22 cellular contexts compared by ENCODE assay signal in genomic region chr4:26736621-26737020, GRCh38.
DNase-seq lines count a peak whose midpoint lies in the region; ATAC-seq, FAIRE-seq and TF ChIP-seq lines count a peak whose summit lies in the region.
"Had no signal": no experiment of that assay in that cellular context is flagged by ENCODE, and none has a peak within 500 bp of the region (broad histone marks: within the 10 kb centered on the region; RNA-seq: fewer than 3 reads in every experiment).

No MANE protein-coding gene starts in this region.

- TF ChIP-seq POLR2A in endothelial cell of umbilical vein (IDR thresholded peaks at IDR 0.05; ENCODE audit: low read depth, low read length) = no peak

- peak; percentile 42 for DNase-seq in H4 (ENCODE audit: low spot score)
- peak; percentile 71 for DNase-seq in Karpas-422
- DNase-seq in endothelial cell of umbilical vein (ENCODE audit: low read depth, low spot score) = no peak
- DNase-seq in mesendoderm = peak; percentile 34
- DNase-seq in left ventricle myocardium inferior = no peak
- DNase-seq in anterior cingulate cortex (lab: John Stamatoyannopoulos, UW) = no peak
- DNase-seq: activated CD8-positive, alpha-beta T cell treated with anti-CD3 and anti-CD28 coated beads, Interleukin-2, amount 10 ng/mL, durations not matched to agents 7 days and 5 days; activated gamma-delta T cell; CD4-positive, alpha-beta T cell; endodermal cell; left ventricle myocardium superior; NCI-H146; NCI-H2171 treated with DMSO at 0.1 percent for 48 hours; NCI-H69; sigmoid colon; stimulated activated naive B cell treated with anti-CD40 and anti-IgM and Interleukin-4, amounts not matched to agents 10 μg/mL and 1 μg/mL and 100 μg/mL, for 72 hours; SW 1271; uterus had no signal

- H3K27me3 ChIP-seq in Karpas-422 (ENCODE audit: low read length) = no peaks in the 10 kb centered on the region
- H3K27me3 ChIP-seq in endothelial cell of umbilical vein (ENCODE audit: control insufficient read depth in 2 of 2, insufficient read depth in 2 of 2, low read length in 2 of 2) = no peaks in the 10 kb centered on the region
- no peaks in the 10 kb centered on the region for H3K27me3 ChIP-seq in mesendoderm (ENCODE audit: insufficient read depth, low read length, poor library complexity)
- H3K27me3 ChIP-seq in left ventricle myocardium inferior (ENCODE audit: low read depth) = no peaks in the 10 kb centered on the region
- H3K27me3 ChIP-seq: breast epithelium, sigmoid colon, uterus had no signal

- H4K20me1 ChIP-seq in Karpas-422 (ENCODE audit: insufficient read depth, low read depth, low read length) (no peaks in the 10 kb centered on the region), endothelial cell of umbilical vein (replicated peaks; ENCODE audit: control insufficient read depth, extremely low read depth, insufficient read depth, low read length) (no peaks in the 10 kb centered on the region)

- no CpG with 5 or more reads among the region's 1 CpG for WGBS in mesendoderm (ENCODE audit: extremely low coverage, insufficient coverage, low lambda C conversion rate)

- dilution Hi-C loops in endothelial cell of umbilical vein (cut with MboI; ENCODE audit: extremely low pct_ligation_motif_present, low sequenced_read_pairs) = no loop called here

- H2BK15ac ChIP-seq in mesendoderm (replicated peaks; ENCODE audit: low read depth) = no peak overlapping the region

- H2BK120ac ChIP-seq in mesendoderm (ENCODE audit: low read depth, low read length) = no peak overlapping the region

- CTCF ChIA-PET in endothelial cell of umbilical vein (lab: Charles Lee) = no interaction called here

- H3K36me3 ChIP-seq in Karpas-422 (ENCODE audit: insufficient read depth, low read length) (no peaks in the 10 kb centered on the region), endothelial cell of umbilical vein (ENCODE audit: control insufficient read depth in 2 of 2, extremely low read depth in 1 of 2, insufficient read depth in 2 of 2, low read length in 2 of 2) (no peaks in the 10 kb centered on the region), mesendoderm (ENCODE audit: control insufficient read depth, insufficient read depth, low read length) (no peaks in the 10 kb centered on the region), left ventricle myocardium inferior (no peaks in the 10 kb centered on the region)
- H3K36me3 ChIP-seq: breast epithelium, sigmoid colon, uterus had no signal

- no peak overlapping the region for H3K23ac ChIP-seq in mesendoderm (ENCODE audit: low read length)

- H3K56ac ChIP-seq in mesendoderm (ENCODE audit: low read length) = no peak overlapping the region

- H3K79me2 ChIP-seq in Karpas-422 (ENCODE audit: low read length) = no peaks in the 10 kb centered on the region
- H3K79me2 ChIP-seq in endothelial cell of umbilical vein (ENCODE audit: control insufficient read depth, insufficient read depth, low read length) = no peaks in the 10 kb centered on the region
- H3K79me2 ChIP-seq in mesendoderm (ENCODE audit: control insufficient read depth, insufficient read depth, low read length) = no peaks in the 10 kb centered on the region

- H3K4me1 ChIP-seq in Karpas-422 (ENCODE audit: low read length) = peaks cover 18% of the 10 kb centered on the region
- H3K4me1 ChIP-seq in endothelial cell of umbilical vein (ENCODE audit: control insufficient read depth, extremely low read depth, insufficient read depth, low read length) = no peaks in the 10 kb centered on the region
- H3K4me1 ChIP-seq in mesendoderm (ENCODE audit: control insufficient read depth, low read depth, low read length) = no peaks in the 10 kb centered on the region
- H3K4me1 ChIP-seq in left ventricle myocardium inferior = peaks cover 4% of the 10 kb centered on the region
- H3K4me1 ChIP-seq: breast epithelium, uterus had no signal

- H3K9ac ChIP-seq in Karpas-422 (ENCODE audit: low read length) (0 out of 2 replicates have a peak overlapping the region, but pooled peaks have one; percentile 18), endothelial cell of umbilical vein (replicated peaks; ENCODE audit: extremely low read depth, insufficient read depth, low read length) (no peak overlapping the region), mesendoderm (ENCODE audit: low read length) (no peak overlapping the region)

- H3K79me1 ChIP-seq in mesendoderm (ENCODE audit: low read length) = no peaks in the 10 kb centered on the region

- no peak overlapping the region for H2BK5ac ChIP-seq in mesendoderm (ENCODE audit: low read length)

- H3K9me3 ChIP-seq in Karpas-422 (ENCODE audit: low read length) (no peaks in the 10 kb centered on the region), endothelial cell of umbilical vein (replicated peaks; ENCODE audit: control insufficient read depth, insufficient read depth, low read length) (no peaks in the 10 kb centered on the region), left ventricle myocardium inferior (replicated peaks) (no peaks in the 10 kb centered on the region)
- H3K9me3 ChIP-seq: breast epithelium, sigmoid colon, uterus had no signal

- peak overlapping the region; percentile 53 for H3K4me2 ChIP-seq in Karpas-422 (ENCODE audit: low read depth, low read length, poor library complexity, severe bottlenecking)
- no peak overlapping the region for H3K4me2 ChIP-seq in endothelial cell of umbilical vein (ENCODE audit: insufficient read depth, low read length)
- H3K4me2 ChIP-seq in mesendoderm (ENCODE audit: low read length) = no peak overlapping the region

- H3K4ac ChIP-seq in mesendoderm (ENCODE audit: low read depth, low read length) = no peak overlapping the region

- intact Hi-C loops in endothelial cell of umbilical vein (cut with micrococcal nuclease) = no loop called here
- intact Hi-C loops in left ventricle myocardium inferior (cut with micrococcal nuclease) = no loop called here

- H3K9me2 ChIP-seq in Karpas-422 (replicated peaks; ENCODE audit: insufficient read depth, low read length) = no peaks in the 10 kb centered on the region

- no peaks in the 10 kb centered on the region for H3K9me1 ChIP-seq in endothelial cell of umbilical vein (replicated peaks; ENCODE audit: control insufficient read depth, extremely low read depth, insufficient read depth, low read length)

- H3K18ac ChIP-seq in mesendoderm (ENCODE audit: low read length) = no peak overlapping the region

- peak; percentile 38 for FAIRE-seq in endothelial cell of umbilical vein (lab: Jason Lieb, UNC)

- ATAC-seq in GM18873 (IDR thresholded peaks at IDR 0.05; ENCODE audit: low FRiP score, unreplicated experiment) (no peak), HG03565 (IDR thresholded peaks at IDR 0.05; ENCODE audit: unreplicated experiment) (no peak)
- ATAC-seq: activated CD8-positive, alpha-beta T cell treated with anti-CD3 and anti-CD28 coated beads, Interleukin-2, amount 10 ng/mL, durations not matched to agents 7 days and 5 days; left ventricle myocardium superior; stimulated activated naive B cell treated with anti-CD40 and anti-IgM and Interleukin-4, amounts not matched to agents 10 μg/mL and 1 μg/mL and 100 μg/mL, for 72 hours had no signal

- TF ChIP-seq CTCF in endothelial cell of umbilical vein (IDR thresholded peaks at IDR 0.05; ENCODE audit: extremely low read depth in 1 of 2, insufficient read depth in 1 of 2, low read depth in 1 of 2, low read length in 2 of 2) (no peak), left ventricle myocardium inferior (IDR thresholded peaks at IDR 0.05; ENCODE audit: borderline replicate concordance) (no peak)

- H3K27ac ChIP-seq in Karpas-422 (ENCODE audit: low read length) (peak overlapping the region; percentile 85), endothelial cell of umbilical vein (ENCODE audit: insufficient read depth, low read depth, low read length) (no peak overlapping the region), mesendoderm (ENCODE audit: low read depth, low read length) (no peak overlapping the region), left ventricle myocardium inferior (replicated peaks) (no peak overlapping the region)
- H3K27ac ChIP-seq: breast epithelium, coronary artery, sigmoid colon, uterus had no signal

- POLR2A ChIA-PET in endothelial cell of umbilical vein (lab: Charles Lee) = no interaction called here

- no peak overlapping the region for H3K4me3 ChIP-seq in Karpas-422 (ENCODE audit: low read length)
- H3K4me3 ChIP-seq in endothelial cell of umbilical vein (replicated peaks in 1 of 3; ENCODE audit: insufficient read depth in 1 of 3, low read depth in 1 of 3, low read length in 3 of 3) = no peak overlapping the region
- H3K4me3 ChIP-seq in mesendoderm (ENCODE audit: low read length) = no peak overlapping the region
- H3K4me3 ChIP-seq in left ventricle myocardium inferior = no peak overlapping the region
- H3K4me3 ChIP-seq: breast epithelium, coronary artery, sigmoid colon, uterus had no signal

- H2AK5ac ChIP-seq in mesendoderm (ENCODE audit: low read length) = no peak overlapping the region

- no peak overlapping the region for H4K5ac ChIP-seq in mesendoderm (ENCODE audit: low read length)

- H4K8ac ChIP-seq in mesendoderm (ENCODE audit: low read depth, low read length) = no peak overlapping the region

- no TSS peak for BruUV-seq in endothelial cell of umbilical vein (replicated peaks; lab: Mats Ljungman, UMichigan)

- H2AFZ ChIP-seq in Karpas-422 (ENCODE audit: low read length) (0 out of 2 replicates have a peak overlapping the region, but pooled peaks have one; percentile 67), endothelial cell of umbilical vein (ENCODE audit: low read depth, low read length) (no peak overlapping the region)

TF ChIP-seq in endothelial cell of umbilical vein, 7 proteins besides CTCF, POLR2A, EP300 and RAD21:
- no peak for TF ChIP-seq POLR2AphosphoS5 (IDR thresholded peaks at IDR 0.05; ENCODE audit: insufficient read depth, low read depth, low read length)
- no peak for TF ChIP-seq EZH2 (IDR thresholded peaks at IDR 0.05; ENCODE audit: borderline replicate concordance, low read depth, low read length, severe bottlenecking)
- TF ChIP-seq MYC (IDR thresholded peaks at IDR 0.05; ENCODE audit: low read depth, low read length) = no peak
TF ChIP-seq in endothelial cell of umbilical vein: peak in this region for 0.

Comparison
In these comparisons a context has a peak if more than half of its experiments do, and no peak if none do; other contexts are left out.
1. DNase-seq: peak in H4 (single experiment), Karpas-422 (single experiment) and mesendoderm (single experiment); none in endothelial cell of umbilical vein (single experiment), left ventricle myocardium inferior (single experiment) and anterior cingulate cortex (0 of 58).